Comparison of ENCODE assay signal across 21 cellular contexts in genomic region chr6:36469946-36470345, GRCh38. TPM values are rescaled to one million over a fixed set of nuclear protein-coding genes. Genes with fewer than 3 reads are reported as not detected.
DNase-seq lines count a peak whose midpoint lies in the region; ATAC-seq and TF ChIP-seq lines count a peak whose summit lies in the region.
"Had no signal": no experiment of that assay in that cellular context is flagged by ENCODE, and none has a peak within 500 bp of the region (broad histone marks: within the 10 kb centered on the region; RNA-seq: fewer than 3 reads in every experiment).

No MANE protein-coding gene starts in this region.

- peaks cover 29% of the 10 kb centered on the region for H3K36me3 Mint-ChIP-seq in activated naive CD4-positive, alpha-beta T cell treated with anti-CD3 and anti-CD28 coated beads, Interleukin-2, amount 10 ng/mL, durations not matched to agents 7 days and 5 days
- H3K36me3 Mint-ChIP-seq in CD8-positive, alpha-beta T cell: peaks cover 34% of the 10 kb centered on the region

- CTCF ChIA-PET in activated naive CD4-positive, alpha-beta T cell treated with anti-CD3 and anti-CD28 coated beads, Interleukin-2, amount 10 ng/mL, durations not matched to agents 7 days and 5 days (lab: Charles Lee): no interaction called here
- CTCF ChIA-PET in CD8-positive, alpha-beta T cell (lab: Charles Lee): interaction anchor here (0.9 to 1.6 kb wide), 2 partner anchors 47 to 110 kb away, joined by 3 to 4 read pairs; no protein-coding TSS in a partner anchor

- H3K27ac Mint-ChIP-seq in activated naive CD4-positive, alpha-beta T cell treated with anti-CD3 and anti-CD28 coated beads, Interleukin-2, amount 10 ng/mL, durations not matched to agents 7 days and 5 days: peak overlapping the region; percentile 33
- peak overlapping the region; percentile 5 for H3K27ac Mint-ChIP-seq in CD8-positive, alpha-beta T cell

- no peaks in the 10 kb centered on the region for H3K9me3 Mint-ChIP-seq in activated naive CD4-positive, alpha-beta T cell treated with anti-CD3 and anti-CD28 coated beads, Interleukin-2, amount 10 ng/mL, durations not matched to agents 7 days and 5 days
- H3K9me3 Mint-ChIP-seq in CD8-positive, alpha-beta T cell: no peaks in the 10 kb centered on the region

- no peak overlapping the region for H3K4me3 Mint-ChIP-seq in activated naive CD4-positive, alpha-beta T cell treated with anti-CD3 and anti-CD28 coated beads, Interleukin-2, amount 10 ng/mL, durations not matched to agents 7 days and 5 days
- H3K4me3 Mint-ChIP-seq in CD8-positive, alpha-beta T cell: no peak overlapping the region
- H3K4me3 Mint-ChIP-seq: B cell had no signal

- H3K27me3 Mint-ChIP-seq in activated naive CD4-positive, alpha-beta T cell treated with anti-CD3 and anti-CD28 coated beads, Interleukin-2, amount 10 ng/mL, durations not matched to agents 7 days and 5 days: no peaks in the 10 kb centered on the region
- H3K27me3 Mint-ChIP-seq in CD8-positive, alpha-beta T cell (ENCODE audit: low read depth): no peaks in the 10 kb centered on the region
- H3K27me3 Mint-ChIP-seq: B cell had no signal

- no peaks in the 10 kb centered on the region for H3K27me3 ChIP-seq in CD8-positive, alpha-beta T cell (ENCODE audit: insufficient read depth, low read length)
- no peaks in the 10 kb centered on the region for H3K27me3 ChIP-seq in WERI-Rb-1 (ENCODE audit: insufficient read depth, low read depth, severe bottlenecking)

- H3K4me1 ChIP-seq in CD8-positive, alpha-beta T cell (ENCODE audit: insufficient read depth, low read length): no peaks in the 10 kb centered on the region

- peaks cover 2% of the 10 kb centered on the region for H3K4me1 Mint-ChIP-seq in activated naive CD4-positive, alpha-beta T cell treated with anti-CD3 and anti-CD28 coated beads, Interleukin-2, amount 10 ng/mL, durations not matched to agents 7 days and 5 days
- H3K4me1 Mint-ChIP-seq in CD8-positive, alpha-beta T cell (ENCODE audit: low read depth): peaks cover 17% of the 10 kb centered on the region

- H3K36me3 ChIP-seq in CD8-positive, alpha-beta T cell (ENCODE audit: insufficient read depth, low read length): peaks cover 9% of the 10 kb centered on the region
- peaks cover 36% of the 10 kb centered on the region for H3K36me3 ChIP-seq in WERI-Rb-1

- intact Hi-C loops in CD8-positive, alpha-beta T cell (cut with DNase I, micrococcal nuclease): no loop called here

- ATAC-seq in CD8-positive, alpha-beta T cell: no peak
- no peak for ATAC-seq in HG02870 (IDR thresholded peaks at IDR 0.05; ENCODE audit: unreplicated experiment)

- DNase-seq in activated naive CD4-positive, alpha-beta T cell treated with anti-CD3 and anti-CD28 coated beads, Interleukin-2, amount 10 ng/mL, durations not matched to agents 7 days and 5 days: no peak
- DNase-seq in activated naive CD4-positive, alpha-beta T cell treated with Interleukin-2 at 50 U/mL for 16 hours: no peak
- no peak for DNase-seq in CD8-positive, alpha-beta T cell
- DNase-seq in WERI-Rb-1 (peak; percentile 68), NCI-H2107 treated with DMSO at 0.1 percent for 48 hours (lab: John Stamatoyannopoulos, UW; ENCODE audit: unreplicated experiment) (no peak)
- DNase-seq in stimulated activated CD4-positive, alpha-beta T cell treated with anti-CD3 and anti-CD28 coated beads, Interleukin-12 subunit alpha, Interleukin-12 subunit beta, amount 100 ng/mL, for 4 hours: no peak
- DNase-seq: NCI-H1105, NCI-H146, NCI-H2029 treated with DMSO at 0.1 percent for 48 hours, NCI-H2171, NCI-H345, NCI-H524, NCI-H774, RPMI8226, SHP77 treated with DMSO at 0.1 percent for 48 hours, SK-N-SH had no signal

- no peak overlapping the region for H3K4me3 ChIP-seq in CD8-positive, alpha-beta T cell (ENCODE audit: low read depth, low read length)
- H3K4me3 ChIP-seq in WERI-Rb-1 (ENCODE audit: low read depth, low read length): no peak overlapping the region

- TF ChIP-seq CTCF in CD8-positive, alpha-beta T cell (IDR thresholded peaks at IDR 0.05): no peak
- TF ChIP-seq CTCF in WERI-Rb-1 (IDR thresholded peaks at IDR 0.05; ENCODE audit: low read depth, low read length): no peak

- H3K9me3 ChIP-seq in CD8-positive, alpha-beta T cell (ENCODE audit: low read length): no peaks in the 10 kb centered on the region
- H3K9me3 ChIP-seq in WERI-Rb-1 (ENCODE audit: severe bottlenecking): no peaks in the 10 kb centered on the region
- H3K9me3 ChIP-seq: SK-N-SH had no signal

- H3K27ac ChIP-seq in CD8-positive, alpha-beta T cell (ENCODE audit: low read depth, low read length): no peak overlapping the region
- H3K27ac ChIP-seq in WERI-Rb-1: no peak overlapping the region
- H3K27ac ChIP-seq: KMS-11 had no signal

- POLR2A ChIA-PET in CD8-positive, alpha-beta T cell (lab: Charles Lee): interaction anchor here (0.9 kb wide), 1 partner anchor 9 kb away, joined by 5 read pairs; no protein-coding TSS in a partner anchor

RNA-seq across cellular contexts. Expression of gene KCTD20, which starts 27.1 kb away (rescaled TPM):
- 10 to 100 TPM; 42.5 to 49.1 TPM for total RNA-seq in CD8-positive, alpha-beta T cell

RNA-seq across cellular contexts. Expression of gene PXT1, which starts 27.3 kb away (rescaled TPM):
- total RNA-seq in CD8-positive, alpha-beta T cell: under 1 TPM; 0.56 to 0.95 TPM
- total RNA-seq: Daoy, H4 had no signal
